Comparison of ENCODE assay signal across 2 cellular contexts in genomic region chrX:72176289-72176688, GRCh38. TPM values are rescaled to one million over a fixed set of nuclear protein-coding genes. Genes with fewer than 3 reads are reported as not detected.
DNase-seq lines count a peak whose midpoint lies in the region; ATAC-seq, FAIRE-seq and TF ChIP-seq lines count a peak whose summit lies in the region.
"Not testable (repeated sequence)": the region's sequence is repeated elsewhere in the genome, so short reads cannot be mapped to it uniquely, and the experiment has no call there.

No MANE protein-coding gene starts in this region.

- POLR2A ChIA-PET in HEK293 (lab: Yijun Ruan, JAX); K562 (lab: Yijun Ruan, JAX): not testable (repeated sequence)

- H3K27ac ChIP-seq in HEK293 (ENCODE audit: extremely low read depth, low read depth, low read length); K562 (ENCODE audit: extremely low read depth, low read depth, low read length): not testable (repeated sequence)

- TF ChIP-seq RAD21 in K562 (CRISPR knock-in tag; conservative IDR thresholded peaks at IDR 0.05 in 1 of 2, IDR thresholded peaks at IDR 0.05 in 1 of 2): not testable (repeated sequence)

- DNase-seq in K562 (ENCODE audit: extremely low read depth in 1 of 4, low spot score in 3 of 4): not testable (repeated sequence)

- not testable (repeated sequence) for H3K36me3 ChIP-seq in HEK293 (ENCODE audit: control insufficient read depth in 2 of 2, insufficient read depth in 1 of 2, low read length in 2 of 2); K562 (ENCODE audit: control insufficient read depth, insufficient read depth, low read length)

- H3K4me2 ChIP-seq in K562 (ENCODE audit: insufficient read depth, low read length): not testable (repeated sequence)

- in situ Hi-C loops in K562 (cut with MboI): not testable (repeated sequence)

- H3K9me3 ChIP-seq in HEK293 (ENCODE audit: control insufficient read depth, insufficient read depth, low read depth, low read length); K562 (replicated peaks; ENCODE audit: control insufficient read depth, insufficient read depth, low read depth, low read length): not testable (repeated sequence)

- not testable (repeated sequence) for H3K4me3 ChIP-seq in HEK293 (ENCODE audit: low read depth, low read length); K562

- H3K4me1 ChIP-seq in HEK293 (ENCODE audit: control insufficient read depth, insufficient read depth, low read length); K562 (replicated peaks in 1 of 2; ENCODE audit: control insufficient read depth in 2 of 2, insufficient read depth in 2 of 2, low read length in 2 of 2): not testable (repeated sequence)

- not testable (repeated sequence) for BruUV-seq in K562 (replicated peaks; lab: Mats Ljungman, UMichigan)

- H3K79me2 ChIP-seq in K562 (ENCODE audit: control insufficient read depth, insufficient read depth, low read length): not testable (repeated sequence)

- TF ChIP-seq POLR2A in K562 (conservative IDR thresholded peaks at IDR 0.05): not testable (repeated sequence)

- H3K9ac ChIP-seq in K562 (ENCODE audit: insufficient read depth in 1 of 2, low read depth in 2 of 2, low read length in 2 of 2): not testable (repeated sequence)

- intact Hi-C loops in K562 (cut with micrococcal nuclease): not testable (repeated sequence)

- H2AFZ ChIP-seq in K562 (ENCODE audit: low read depth, low read length): not testable (repeated sequence)

- not testable (repeated sequence) for H4K20me1 ChIP-seq in K562 (replicated peaks; ENCODE audit: control insufficient read depth, insufficient read depth, low read length)

- not testable (repeated sequence) for TF ChIP-seq EP300 in K562 (IDR thresholded peaks at IDR 0.05; ENCODE audit: low read length)

- not testable (repeated sequence) for ATAC-seq in K562

- not testable (repeated sequence) for H3K27me3 ChIP-seq in K562 (ENCODE audit: control insufficient read depth in 2 of 2, insufficient read depth in 2 of 2, low read length in 2 of 2)

- not testable (repeated sequence) for TF ChIP-seq CTCF in HEK293 (tag by site-specific recombination; IDR thresholded peaks at IDR 0.05); K562 (IDR thresholded peaks at IDR 0.05 in 2 of 3, conservative IDR thresholded peaks at IDR 0.05 in 1 of 3; ENCODE audit: insufficient read depth in 2 of 3, low read depth in 1 of 3, low read length in 3 of 3)

- CTCF ChIA-PET in HEK293 (lab: Yijun Ruan, JAX); K562 (lab: Yijun Ruan, JAX; ENCODE audit: low intra/inter-chr PET ratio): not testable (repeated sequence)

- no CpG with 5 or more reads among the region's 5 CpGs for WGBS in K562 (ENCODE audit: insufficient coverage, low coverage, missing lambda C conversion rate)

- H3K9me1 ChIP-seq in K562 (ENCODE audit: control insufficient read depth, insufficient read depth, low read length): not testable (repeated sequence)

- not testable (repeated sequence) for FAIRE-seq in K562 (lab: Jason Lieb, UNC)

TF ChIP-seq in HEK293, 187 proteins besides CTCF, POLR2A, EP300 and RAD21:
- TF ChIP-seq ZNF146 (tag by site-specific recombination; IDR thresholded peaks at IDR 0.05): peak; percentile 98
- TF ChIP-seq, protein P1, sequence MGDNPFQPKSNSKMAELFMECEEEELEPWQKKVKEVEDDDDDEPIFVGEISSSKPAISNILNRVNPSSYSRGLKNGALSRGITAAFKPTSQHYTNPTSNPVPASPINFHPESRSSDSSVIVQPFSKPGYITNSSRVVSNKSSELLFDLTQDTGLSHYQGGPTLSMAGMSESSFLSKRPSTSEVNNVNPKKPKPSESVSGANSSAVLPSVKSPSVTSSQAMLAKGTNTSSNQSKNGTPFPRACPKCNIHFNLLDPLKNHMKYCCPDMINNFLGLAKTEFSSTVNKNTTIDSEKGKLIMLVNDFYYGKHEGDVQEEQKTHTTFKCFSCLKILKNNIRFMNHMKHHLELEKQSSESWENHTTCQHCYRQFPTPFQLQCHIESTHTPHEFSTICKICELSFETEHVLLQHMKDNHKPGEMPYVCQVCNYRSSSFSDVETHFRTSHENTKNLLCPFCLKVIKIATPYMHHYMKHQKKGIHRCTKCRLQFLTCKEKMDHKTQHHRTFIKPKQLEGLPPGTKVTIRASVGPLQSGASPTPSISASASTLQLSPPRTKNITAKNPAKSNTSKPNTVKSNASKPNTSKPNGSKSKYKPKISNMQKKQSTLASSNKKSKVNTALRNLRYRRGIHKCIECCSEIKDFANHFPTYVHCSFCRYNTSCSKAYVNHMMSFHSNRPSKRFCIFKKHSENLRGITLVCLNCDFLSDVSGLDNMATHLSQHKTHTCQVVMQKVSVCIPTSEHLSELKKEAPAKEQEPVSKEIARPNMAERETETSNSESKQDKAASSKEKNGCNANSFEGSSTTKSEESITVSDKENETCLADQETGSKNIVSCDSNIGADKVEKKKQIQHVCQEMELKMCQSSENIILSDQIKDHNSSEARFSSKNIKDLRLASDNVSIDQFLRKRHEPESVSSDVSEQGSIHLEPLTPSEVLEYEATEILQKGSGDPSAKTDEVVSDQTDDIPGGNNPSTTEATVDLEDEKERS (tag by site-specific recombination; IDR thresholded peaks at IDR 0.05): 0 out of 2 replicates have a peak, but pooled peaks have one; percentile 49

TF ChIP-seq in K562, 482 proteins besides CTCF, POLR2A, EP300 and RAD21:
- TF ChIP-seq ZNF146 (CRISPR knock-in tag; IDR thresholded peaks at IDR 0.05; ENCODE audit: unreplicated experiment): peak; percentile 34

RNA-seq across cellular contexts. Expression of gene PIN4, which starts 5.3 kb away (rescaled TPM):
- 3.7 and 9.1 TPM in 2 replicates for total RNA-seq in K562 (2011; cell fraction: chromatin; rRNA removed; ENCODE audit: low replicate concordance)
- 2.3 and 3.2 TPM in 2 replicates for total RNA-seq in K562 (2011; cell fraction: nucleolus; rRNA removed)
- 5.0 and 11.5 TPM in 2 replicates for total RNA-seq in K562 (2011; cell fraction: nucleoplasm; rRNA removed)
- total RNA-seq in K562 (2014; rRNA removed): 39.8 and 105 TPM in 2 replicates
- total RNA-seq in K562 (2014; rRNA removed; fragmentation: Illumina TruSeq; extraction: Trizol): 33.1 and 38.7 TPM in 2 replicates
- total RNA-seq in K562 (2015; rRNA removed; fragmentation: Illumina TruSeq; extraction: Trizol): 45.5 and 46.0 TPM in 2 replicates
- total RNA-seq in K562 (2021): 9.7 and 10.0 TPM in 2 replicates
- 16.0 and 28.4 TPM in 2 replicates for polyA plus RNA-seq in K562 (2011; rRNA removed)
- 2.3 and 4.1 TPM in 2 replicates for polyA plus RNA-seq in K562 (2011; cell fraction: cytosol; rRNA removed)
- polyA plus RNA-seq in K562 (2011; cell fraction: nucleus; rRNA removed): 3.4 and 5.5 TPM in 2 replicates
- 25.2 and 67.9 TPM in 2 replicates for polyA plus RNA-seq in K562 (2012)
- 45.6 and 62.8 TPM in 2 replicates for polyA plus RNA-seq in K562 (2014; fragmentation: Illumina TruSeq; extraction: Trizol)
- polyA plus RNA-seq in K562 (2014; fragmentation: Nextera tagmentation; extraction: Ambion mirVana): 10 to 100 TPM; 46.6 to 60.4 TPM
- polyA plus RNA-seq in K562 (2014; rRNA removed): 122 and 132 TPM in 2 replicates
- 10.2 and 14.9 TPM in 2 replicates for polyA minus RNA-seq in K562 (2011; rRNA and poly(A)+ RNA removed)
- 2.8 and 7.0 TPM in 2 replicates for polyA minus RNA-seq in K562 (2011; cell fraction: cytosol; rRNA and poly(A)+ RNA removed)
- polyA minus RNA-seq in K562 (2011; cell fraction: nucleus; rRNA and poly(A)+ RNA removed): 1.6 and 2.7 TPM in 2 replicates

RNA-seq across cellular contexts. Expression of gene RTL5, which starts 44.6 kb away (rescaled TPM):
- 0.09 and 0.12 TPM in 2 replicates for total RNA-seq in K562 (2011; cell fraction: chromatin; rRNA removed; ENCODE audit: low replicate concordance)
- total RNA-seq in K562 (2011; cell fraction: nucleolus; rRNA removed): 0.13 TPM in 1 of 2 replicates, not detected in the other
- total RNA-seq in K562 (2011; cell fraction: nucleoplasm; rRNA removed): not detected in 2 replicates
- not detected in 2 replicates for total RNA-seq in K562 (2014; rRNA removed)
- not detected in 2 replicates for total RNA-seq in K562 (2014; rRNA removed; fragmentation: Illumina TruSeq; extraction: Trizol)
- not detected in 2 replicates for total RNA-seq in K562 (2015; rRNA removed; fragmentation: Illumina TruSeq; extraction: Trizol)
- not detected in 2 replicates for total RNA-seq in K562 (2021)
- 0.01 TPM in 1 of 2 replicates, not detected in the other for polyA plus RNA-seq in K562 (2011; rRNA removed)
- polyA plus RNA-seq in K562 (2011; cell fraction: cytosol; rRNA removed): 0.01 and 0.06 TPM in 2 replicates
- polyA plus RNA-seq in K562 (2011; cell fraction: nucleus; rRNA removed): 0.06 and 0.10 TPM in 2 replicates
- 0.08 and 0.09 TPM in 2 replicates for polyA plus RNA-seq in K562 (2012)
- 0.03 TPM in 1 of 2 replicates, not detected in the other for polyA plus RNA-seq in K562 (2014; fragmentation: Illumina TruSeq; extraction: Trizol)
- polyA plus RNA-seq in K562 (2014; fragmentation: Nextera tagmentation; extraction: Ambion mirVana): not detected
- not detected in 2 replicates for polyA plus RNA-seq in K562 (2014; rRNA removed)
- not detected in 2 replicates for polyA minus RNA-seq in K562 (2011; rRNA and poly(A)+ RNA removed)
- not detected in 2 replicates for polyA minus RNA-seq in K562 (2011; cell fraction: cytosol; rRNA and poly(A)+ RNA removed)
- polyA minus RNA-seq in K562 (2011; cell fraction: nucleus; rRNA and poly(A)+ RNA removed): not detected in 2 replicates
